ENCODE assay signal across 2 cellular contexts in genomic region chr1:92980732-92981647, GRCh38.
TF ChIP-seq lines count a peak whose summit lies in the region.

No MANE protein-coding gene starts in this region.

TF ChIP-seq in GM12878, 131 proteins besides CTCF, POLR2A, EP300 and RAD21 (continued from another document and continues in another):
- TF ChIP-seq RELB (IDR thresholded peaks at IDR 0.05; ENCODE audit: low read depth) (peak; percentile 41; the same call in 1 of the 2 replicates), NKRF (conservative IDR thresholded peaks at IDR 0.05) (no peak), REST (IDR thresholded peaks at IDR 0.05; ENCODE audit: low read depth, low read length) (no peak), SP1 (IDR thresholded peaks at IDR 0.05; ENCODE audit: low read depth, low read length) (no peak), SMARCA5 (IDR thresholded peaks at IDR 0.05) (0 out of 2 replicates have a peak, but pooled peaks have one; percentile 23), SREBF2 (IDR thresholded peaks at IDR 0.05; ENCODE audit: low read length) (no peak), MEF2A (IDR thresholded peaks at IDR 0.05; ENCODE audit: insufficient read depth, low read depth, low read length) (no peak), ZNF207 (IDR thresholded peaks at IDR 0.05; ENCODE audit: borderline replicate concordance) (no peak; the same call in 1 of the 2 replicates), SKIL (IDR thresholded peaks at IDR 0.05; ENCODE audit: low read depth, poor library complexity, severe bottlenecking) (no peak), IRF5 (IDR thresholded peaks at IDR 0.05; ENCODE audit: borderline replicate concordance) (no peak), BCL3 (IDR thresholded peaks at IDR 0.05; ENCODE audit: borderline replicate concordance, insufficient read depth, low read depth, low read length, poor library complexity, severe bottlenecking) (no peak)

TF ChIP-seq in HEK293T, 16 proteins besides CTCF, POLR2A, EP300 and RAD21 (continued from another document):
- TF ChIP-seq PKNOX1 (IDR thresholded peaks at IDR 0.05) (no peak), FOXK2 (IDR thresholded peaks at IDR 0.05) (no peak), SP1 (IDR thresholded peaks at IDR 0.05) (no peak), FOXM1 (IDR thresholded peaks at IDR 0.05; ENCODE audit: borderline replicate concordance) (no peak), FOXA1 (IDR thresholded peaks at IDR 0.05) (no peak), NFRKB (IDR thresholded peaks at IDR 0.05) (no peak), BHLHE40 (IDR thresholded peaks at IDR 0.05; ENCODE audit: borderline replicate concordance) (no peak), SUZ12 (IDR thresholded peaks at IDR 0.05) (no peak), CTBP1 (IDR thresholded peaks at IDR 0.05; ENCODE audit: borderline replicate concordance) (no peak), TARDBP (IDR thresholded peaks at IDR 0.05) (no peak), ARNT (IDR thresholded peaks at IDR 0.05) (no peak), HDGF (IDR thresholded peaks at IDR 0.05; ENCODE audit: borderline replicate concordance) (no peak)
